ENCODE assay signal across 20 cellular contexts in the genomic region with DNA sequence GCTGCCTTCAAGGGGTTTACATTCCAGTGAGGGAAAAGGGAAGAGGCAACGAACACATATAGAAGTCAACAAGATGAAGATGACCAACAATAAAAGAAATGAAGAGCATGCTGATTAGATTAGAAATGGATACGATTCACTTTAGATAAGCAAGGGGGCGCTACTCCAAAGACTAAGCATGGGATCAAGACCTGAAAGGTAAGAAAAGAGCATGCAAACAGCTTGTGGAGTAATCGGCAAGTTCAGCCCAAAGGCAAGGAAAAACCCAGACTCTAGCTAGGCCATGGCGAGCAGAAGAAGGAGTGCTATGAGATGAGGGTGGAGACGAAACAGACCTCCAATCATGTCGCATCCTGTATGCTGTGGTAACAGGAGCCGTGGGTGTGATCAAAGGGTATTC.
DNase-seq lines count a peak whose midpoint lies in the region; ATAC-seq and TF ChIP-seq lines count a peak whose summit lies in the region.
"Had no signal": no experiment of that assay in that cellular context is flagged by ENCODE, and none has a peak within 500 bp of the region (broad histone marks: within the 10 kb centered on the region; RNA-seq: fewer than 3 reads in every experiment).

No MANE protein-coding gene starts in this region.

- H3K27me3 ChIP-seq in endodermal cell (ENCODE audit: control insufficient read depth, insufficient read depth, low read length, poor library complexity, severe bottlenecking), result no peaks in the 10 kb centered on the region

- no peaks in the 10 kb centered on the region for H3K9me3 Mint-ChIP-seq in endodermal cell
- H3K9me3 Mint-ChIP-seq: effector memory CD8-positive, alpha-beta T cell; immature natural killer cell had no signal

- H3K4me3 ChIP-seq in endodermal cell (ENCODE audit: low read length) (no peak overlapping the region), retinal pigment epithelial cell (ENCODE audit: low read length) (no peak overlapping the region)
- H3K4me3 ChIP-seq: lower lobe of right lung had no signal

- no peaks in the 10 kb centered on the region for H3K4me1 ChIP-seq in endodermal cell (ENCODE audit: control insufficient read depth, insufficient read depth, low read length)

- H3K9me3 ChIP-seq in endodermal cell (ENCODE audit: control insufficient read depth, low read length), result no peaks in the 10 kb centered on the region
- H3K9me3 ChIP-seq: lower lobe of right lung had no signal

- DNase-seq in DMS53 (lab: John Stamatoyannopoulos, UW), result peak; percentile 7
- no peak for DNase-seq in DMS53 treated with DMSO at 0.1 percent for 48 hours (lab: John Stamatoyannopoulos, UW; ENCODE audit: unreplicated experiment)
- peak; percentile 22 for DNase-seq in NCI-H69 (lab: John Stamatoyannopoulos, UW)
- DNase-seq in endodermal cell, result peak; percentile 68
- no peak for DNase-seq in retinal pigment epithelial cell (ENCODE audit: low read depth)
- no peak for DNase-seq in Kasumi-1 (lab: John Stamatoyannopoulos, UW)
- DNase-seq in OCI-M2 (lab: John Stamatoyannopoulos, UW; ENCODE audit: unreplicated experiment), result no peak
- DNase-seq: C1 segment of cervical spinal cord; central memory CD4-positive, alpha-beta T cell; effector memory CD8-positive, alpha-beta T cell; EL; immature natural killer cell; lower lobe of right lung; naive thymus-derived CD4-positive, alpha-beta T cell; NCI-H1930; NCI-H524; RPMI8226; stimulated activated naive CD4-positive, alpha-beta T cell; trophoblast cell had no signal

- TF ChIP-seq CTCF in endodermal cell (conservative IDR thresholded peaks at IDR 0.05), result peak; percentile 74
- peak; percentile 29 for TF ChIP-seq CTCF in retinal pigment epithelial cell (conservative IDR thresholded peaks at IDR 0.05; ENCODE audit: low read depth, low read length)

- H3K27ac Mint-ChIP-seq in endodermal cell, result no peak overlapping the region
- H3K27ac Mint-ChIP-seq: effector memory CD8-positive, alpha-beta T cell; immature natural killer cell; naive thymus-derived CD4-positive, alpha-beta T cell had no signal

- no peaks in the 10 kb centered on the region for H3K27me3 Mint-ChIP-seq in endodermal cell (ENCODE audit: insufficient read depth)
- H3K27me3 Mint-ChIP-seq: effector memory CD8-positive, alpha-beta T cell; naive thymus-derived CD4-positive, alpha-beta T cell had no signal

- H3K27ac ChIP-seq in endodermal cell (ENCODE audit: low read depth, low read length), result no peak overlapping the region
- H3K27ac ChIP-seq: lower lobe of right lung had no signal

- no peak overlapping the region for H3K4me3 Mint-ChIP-seq in endodermal cell
- H3K4me3 Mint-ChIP-seq: effector memory CD8-positive, alpha-beta T cell; immature natural killer cell; naive thymus-derived CD4-positive, alpha-beta T cell had no signal

- H3K4me1 Mint-ChIP-seq in endodermal cell, result peaks cover 14% of the 10 kb centered on the region

- WGBS in endodermal cell (ENCODE audit: insufficient coverage in 1 of 2, insufficient read length in 1 of 2), 2 experiments, result 88 to 93% methylated on average over 8 of the region's 8 CpGs

- no peaks in the 10 kb centered on the region for H3K36me3 ChIP-seq in endodermal cell (ENCODE audit: control insufficient read depth, insufficient read depth, low read length)
- H3K36me3 ChIP-seq: lower lobe of right lung had no signal

- no peak overlapping the region for H3K9ac ChIP-seq in endodermal cell (ENCODE audit: extremely low read depth, low read length, poor library complexity, severe bottlenecking)

- peaks cover 2% of the 10 kb centered on the region for H3K36me3 Mint-ChIP-seq in endodermal cell (ENCODE audit: low read depth)
- H3K36me3 Mint-ChIP-seq: immature natural killer cell had no signal

- ATAC-seq in GM18858 (IDR thresholded peaks at IDR 0.05; ENCODE audit: unreplicated experiment), result no peak
- ATAC-seq: effector memory CD8-positive, alpha-beta T cell; lower lobe of right lung; naive thymus-derived CD4-positive, alpha-beta T cell had no signal

Comparison
In these comparisons a context has a peak if more than half of its experiments do, and no peak if none do; other contexts are left out.
1. DNase-seq: peak in DMS53 (single experiment), NCI-H69 (single experiment) and endodermal cell (single experiment); none in DMS53 treated with DMSO at 0.1 percent for 48 hours (single experiment), retinal pigment epithelial cell (single experiment), Kasumi-1 (0 of 2) and OCI-M2 (single experiment).